In genomic region chr1:22872971-22873664, GRCh38 we compare ENCODE assay signal across 16 cellular contexts.
"Had no signal": no experiment of that assay in that cellular context is flagged by ENCODE, and none has a peak within 500 bp of the region (broad histone marks: within the 10 kb centered on the region; RNA-seq: fewer than 3 reads in every experiment).

No MANE protein-coding gene starts in this region.

- DNase-seq: activated CD4-positive, alpha-beta memory T cell treated with anti-CD3 and anti-CD28 coated beads for 36 hours; activated naive CD8-positive, alpha-beta T cell treated with anti-CD3 and anti-CD28 coated beads, Interleukin-2, amount 10 ng/mL, durations not matched to agents 7 days and 5 days; activated T-cell treated with anti-CD3 and anti-CD28 coated beads, Interleukin-2, amount 50 U/mL, for 48 hours; anterior cingulate cortex; kidney; lower lobe of right lung; ovary; T-cell; T1000; tibial artery had no signal

- H3K27ac Mint-ChIP-seq: activated CD4-positive, alpha-beta memory T cell treated with anti-CD3 and anti-CD28 coated beads for 36 hours; activated naive CD8-positive, alpha-beta T cell treated with anti-CD3 and anti-CD28 coated beads, Interleukin-2, amount 10 ng/mL, durations not matched to agents 7 days and 5 days; natural killer cell treated with Interleukin-12 subunit alpha and Interleukin-12 subunit beta and Interleukin-15 and Interleukin-18, amount 100 ng/mL, for 72 hours; T-cell had no signal

- H3K4me1 Mint-ChIP-seq: activated naive CD8-positive, alpha-beta T cell treated with anti-CD3 and anti-CD28 coated beads, Interleukin-2, amount 10 ng/mL, durations not matched to agents 7 days and 5 days; T-cell had no signal

- H3K9me3 ChIP-seq: lower lobe of right lung, ovary, tibial artery had no signal

- H3K4me1 ChIP-seq: lower lobe of right lung had no signal

- H3K36me3 ChIP-seq: gastroesophageal sphincter, lower lobe of right lung, ovary, tibial artery had no signal

- H3K27me3 ChIP-seq: hepatocyte, ovary had no signal

- H3K4me3 Mint-ChIP-seq: activated CD4-positive, alpha-beta memory T cell treated with anti-CD3 and anti-CD28 coated beads for 36 hours; activated naive CD8-positive, alpha-beta T cell treated with anti-CD3 and anti-CD28 coated beads, Interleukin-2, amount 10 ng/mL, durations not matched to agents 7 days and 5 days; natural killer cell treated with Interleukin-12 subunit alpha and Interleukin-12 subunit beta and Interleukin-15 and Interleukin-18, amount 100 ng/mL, for 72 hours; T-cell had no signal

- H3K27ac ChIP-seq: gastroesophageal sphincter, hepatocyte, lower lobe of right lung, ovary, SK-N-MC, tibial artery, VCaP had no signal

- H3K36me3 Mint-ChIP-seq: activated CD4-positive, alpha-beta memory T cell treated with anti-CD3 and anti-CD28 coated beads for 36 hours; activated naive CD8-positive, alpha-beta T cell treated with anti-CD3 and anti-CD28 coated beads, Interleukin-2, amount 10 ng/mL, durations not matched to agents 7 days and 5 days; natural killer cell treated with Interleukin-12 subunit alpha and Interleukin-12 subunit beta and Interleukin-15 and Interleukin-18, amount 100 ng/mL, for 72 hours; T-cell had no signal

- H3K9me3 Mint-ChIP-seq: activated CD4-positive, alpha-beta memory T cell treated with anti-CD3 and anti-CD28 coated beads for 36 hours; activated naive CD8-positive, alpha-beta T cell treated with anti-CD3 and anti-CD28 coated beads, Interleukin-2, amount 10 ng/mL, durations not matched to agents 7 days and 5 days; natural killer cell treated with Interleukin-12 subunit alpha and Interleukin-12 subunit beta and Interleukin-15 and Interleukin-18, amount 100 ng/mL, for 72 hours; T-cell had no signal

- H3K4me3 ChIP-seq: gastroesophageal sphincter, hepatocyte, lower lobe of right lung, ovary, SK-N-MC, skin epidermis, tibial artery had no signal
